Comparison of ENCODE assay signal across 10 cellular contexts in genomic region chr20:5719861-5720401, GRCh38. TPM values are rescaled to one million over a fixed set of nuclear protein-coding genes. Genes with fewer than 3 reads are reported as not detected.
A peak's percentile ranks its signal among the peaks of the same experiment; 100 is the strongest.
DNase-seq lines count a peak whose midpoint lies in the region; TF ChIP-seq lines count a peak whose summit lies in the region.
"Had no signal": no experiment of that assay in that cellular context is flagged by ENCODE, and none has a peak within 500 bp of the region (broad histone marks: within the 10 kb centered on the region; RNA-seq: fewer than 3 reads in every experiment).

No MANE protein-coding gene starts in this region.

- H3K9me3 Mint-ChIP-seq in osteocyte (ENCODE audit: unreplicated experiment), result peaks cover 9% of the 10 kb centered on the region

- peaks cover 0 to 14% of the 10 kb centered on the region in 2 experiments; a peak in 1 of 4 replicates for H3K4me1 ChIP-seq in SK-N-SH (ENCODE audit: control insufficient read depth in 1 of 2, insufficient read depth in 2 of 2, low read depth in 1 of 2, low read length in 1 of 2)

- peaks cover 17% of the 10 kb centered on the region for H3K27me3 Mint-ChIP-seq in osteocyte (ENCODE audit: unreplicated experiment)

- POLR2A ChIA-PET in SK-N-SH (lab: Yijun Ruan, JAX), result no interaction called here

- DNase-seq in DMS53 (lab: John Stamatoyannopoulos, UW) (peak; percentile 94), HS-5 (ENCODE audit: low read depth) (peak; percentile 38), SK-N-SH (no peak), fibroblast of mammary gland (ENCODE audit: low read depth) (peak; percentile 84), NCI-H1694 (lab: John Stamatoyannopoulos, UW) (no peak), osteocyte (ENCODE audit: extremely low spot score, unreplicated experiment) (no peak), NCI-H2196 treated with DMSO at 0.1 percent for 48 hours (lab: John Stamatoyannopoulos, UW; ENCODE audit: unreplicated experiment) (no peak), SK-N-DZ (ENCODE audit: low spot score) (no peak)
- DNase-seq: glutamatergic neuron, NCI-H1092 treated with DMSO at 0.1 percent for 48 hours had no signal

- no peaks in the 10 kb centered on the region for H3K27me3 ChIP-seq in SK-N-SH (ENCODE audit: insufficient read depth)

- no peak for TF ChIP-seq CTCF in SK-N-SH (IDR thresholded peaks at IDR 0.05)
- no peak for TF ChIP-seq CTCF in fibroblast of mammary gland (conservative IDR thresholded peaks at IDR 0.05; ENCODE audit: control insufficient read depth, insufficient read depth, low read depth, low read length)
- no peak for TF ChIP-seq CTCF in osteocyte (IDR thresholded peaks at IDR 0.05)

- no peaks in the 10 kb centered on the region for H3K36me3 ChIP-seq in SK-N-SH (replicated peaks in 1 of 2; ENCODE audit: control insufficient read depth in 1 of 2, insufficient read depth in 2 of 2, low read length in 1 of 2)

- H3K4me1 Mint-ChIP-seq in osteocyte (ENCODE audit: unreplicated experiment), result peaks cover 7% of the 10 kb centered on the region

- no peak overlapping the region for H3K27ac ChIP-seq in SK-N-SH (ENCODE audit: low read depth in 2 of 2, low read length in 1 of 2)

- no peak overlapping the region for H3K27ac Mint-ChIP-seq in osteocyte (ENCODE audit: unreplicated experiment)

- H3K79me2 ChIP-seq in SK-N-SH (ENCODE audit: insufficient read depth), result no peaks in the 10 kb centered on the region

- no peak overlapping the region for H2AFZ ChIP-seq in SK-N-SH (ENCODE audit: low read depth)

- no peak for TF ChIP-seq RAD21 in SK-N-SH (IDR thresholded peaks at IDR 0.05; ENCODE audit: low read length)

- 35% methylated on average over 6 of the region's 6 CpGs for WGBS in SK-N-SH (ENCODE audit: low lambda C conversion rate)

- no peaks in the 10 kb centered on the region for H3K36me3 Mint-ChIP-seq in osteocyte (ENCODE audit: unreplicated experiment)

- H3K9ac ChIP-seq in SK-N-SH, result no peak overlapping the region

- H3K4me3 Mint-ChIP-seq in osteocyte (ENCODE audit: unreplicated experiment), result no peak overlapping the region

- peaks cover 7% of the 10 kb centered on the region for H3F3A ChIP-seq in SK-N-SH (replicated peaks; ENCODE audit: insufficient read depth)

- peak overlapping the region; percentile 46; the same call in 1 of the 2 replicates for H3K4me2 ChIP-seq in SK-N-SH

- H3K9me3 ChIP-seq in SK-N-SH, result no peaks in the 10 kb centered on the region

- no peaks in the 10 kb centered on the region for H3K9me2 ChIP-seq in SK-N-SH

- H4K20me1 ChIP-seq in SK-N-SH (ENCODE audit: insufficient read depth), result no peaks in the 10 kb centered on the region

- no peak for TF ChIP-seq EP300 in SK-N-SH (IDR thresholded peaks at IDR 0.05; ENCODE audit: borderline replicate concordance in 1 of 2, low read depth in 1 of 2, low read length in 1 of 2)

- CTCF ChIA-PET in SK-N-SH (lab: Yijun Ruan, JAX), result no interaction called here

- H3K4me3 ChIP-seq in SK-N-SH (ENCODE audit: low read depth in 2 of 2, low read length in 1 of 2) (no peak overlapping the region), fibroblast of mammary gland (ENCODE audit: control insufficient read depth, low read depth, low read length) (no peak overlapping the region)

TF ChIP-seq in SK-N-SH, 30 proteins besides CTCF, POLR2A, EP300 and RAD21:
- no peak for TF ChIP-seq RCOR1 (IDR thresholded peaks at IDR 0.05; ENCODE audit: low read length)
- no peak for TF ChIP-seq TEAD4 (IDR thresholded peaks at IDR 0.05; ENCODE audit: borderline replicate concordance, insufficient read depth)
- TF ChIP-seq IRF3 (IDR thresholded peaks at IDR 0.05; ENCODE audit: low read depth, low read length), result no peak
- TF ChIP-seq TCF12 (IDR thresholded peaks at IDR 0.05), result peak; percentile 13; the same call in 1 of the 2 replicates
- TF ChIP-seq FOSL2 (IDR thresholded peaks at IDR 0.05; ENCODE audit: borderline replicate concordance, low read depth), result peak; percentile 19; the same call in 1 of the 2 replicates
- TF ChIP-seq, protein P1, sequence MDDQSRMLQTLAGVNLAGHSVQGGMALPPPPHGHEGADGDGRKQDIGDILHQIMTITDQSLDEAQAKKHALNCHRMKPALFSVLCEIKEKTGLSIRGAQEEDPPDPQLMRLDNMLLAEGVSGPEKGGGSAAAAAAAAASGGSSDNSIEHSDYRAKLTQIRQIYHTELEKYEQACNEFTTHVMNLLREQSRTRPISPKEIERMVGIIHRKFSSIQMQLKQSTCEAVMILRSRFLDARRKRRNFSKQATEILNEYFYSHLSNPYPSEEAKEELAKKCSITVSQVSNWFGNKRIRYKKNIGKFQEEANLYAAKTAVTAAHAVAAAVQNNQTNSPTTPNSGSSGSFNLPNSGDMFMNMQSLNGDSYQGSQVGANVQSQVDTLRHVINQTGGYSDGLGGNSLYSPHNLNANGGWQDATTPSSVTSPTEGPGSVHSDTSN (IDR thresholded peaks at IDR 0.05), result peak; percentile 68
- TF ChIP-seq ZBTB33 (IDR thresholded peaks at IDR 0.05; ENCODE audit: borderline replicate concordance, low read depth), result no peak
- TF ChIP-seq MXI1 (IDR thresholded peaks at IDR 0.05; ENCODE audit: low read depth, low read length), result no peak
- TF ChIP-seq FOXJ3 (CRISPR knock-in tag; IDR thresholded peaks at IDR 0.05), result no peak
TF ChIP-seq in SK-N-SH: peak in this region for 3.

RNA-seq across cellular contexts. Expression of gene SHLD1, which starts 30.3 kb away (rescaled TPM):
- 4.5 and 5.8 TPM in 2 replicates for polyA plus RNA-seq in SK-N-SH (2012; rRNA removed)
- polyA plus RNA-seq in SK-N-SH (2012; cell fraction: cytosol; rRNA removed), result 5.4 and 5.5 TPM in 2 replicates
- polyA plus RNA-seq in SK-N-SH (2012; cell fraction: nucleus; rRNA removed), result 3.0 and 4.1 TPM in 2 replicates
- total RNA-seq in osteocyte, result 3.6 and 4.1 TPM in 2 replicates
- 7.1 and 7.9 TPM in 2 replicates for polyA plus RNA-seq in SK-N-DZ (2014; cell fraction: cytosol; rRNA removed)
- polyA plus RNA-seq in SK-N-DZ (2014; cell fraction: nucleus; rRNA removed), result 3.5 and 3.6 TPM in 2 replicates

Comparison
In these comparisons a context has a peak if more than half of its experiments do, and no peak if none do; other contexts are left out.
1. DNase-seq: peak in DMS53 (single experiment), HS-5 (single experiment) and fibroblast of mammary gland (single experiment); none in SK-N-SH (single experiment), NCI-H1694 (single experiment), osteocyte (single experiment), NCI-H2196 treated with DMSO at 0.1 percent for 48 hours (single experiment) and SK-N-DZ (single experiment).